1 cellular context compared by ENCODE assay signal in the genomic region with DNA sequence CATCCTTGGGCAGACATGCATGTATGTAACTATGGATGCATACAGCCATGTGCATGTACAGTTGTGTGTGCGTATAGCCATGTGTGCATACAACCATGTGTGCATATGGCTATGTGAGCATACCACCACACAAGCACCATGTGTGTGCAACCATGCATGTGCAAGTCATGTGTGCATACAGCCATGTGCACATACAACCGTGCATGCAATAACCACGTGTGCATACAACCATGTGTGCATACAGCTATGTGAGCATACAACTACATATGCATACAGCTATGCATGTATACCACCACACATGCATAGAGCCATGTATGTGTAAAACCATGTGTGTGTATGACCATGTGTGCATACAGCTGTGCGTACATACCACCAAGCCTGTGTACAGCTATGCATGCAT.
TF ChIP-seq lines count a peak whose summit lies in the region.

No MANE protein-coding gene starts in this region.

TF ChIP-seq in HepG2, 621 proteins besides CTCF, POLR2A, EP300 and RAD21:
- TF ChIP-seq, protein P1, sequence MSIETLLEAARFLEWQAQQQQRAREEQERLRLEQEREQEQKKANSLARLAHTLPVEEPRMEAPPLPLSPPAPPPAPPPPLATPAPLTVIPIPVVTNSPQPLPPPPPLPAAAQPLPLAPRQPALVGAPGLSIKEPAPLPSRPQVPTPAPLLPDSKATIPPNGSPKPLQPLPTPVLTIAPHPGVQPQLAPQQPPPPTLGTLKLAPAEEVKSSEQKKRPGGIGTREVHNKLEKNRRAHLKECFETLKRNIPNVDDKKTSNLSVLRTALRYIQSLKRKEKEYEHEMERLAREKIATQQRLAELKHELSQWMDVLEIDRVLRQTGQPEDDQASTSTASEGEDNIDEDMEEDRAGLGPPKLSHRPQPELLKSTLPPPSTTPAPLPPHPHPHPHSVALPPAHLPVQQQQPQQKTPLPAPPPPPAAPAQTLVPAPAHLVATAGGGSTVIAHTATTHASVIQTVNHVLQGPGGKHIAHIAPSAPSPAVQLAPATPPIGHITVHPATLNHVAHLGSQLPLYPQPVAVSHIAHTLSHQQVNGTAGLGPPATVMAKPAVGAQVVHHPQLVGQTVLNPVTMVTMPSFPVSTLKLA (IDR thresholded peaks at IDR 0.05): peak; percentile 100
